In genomic region chr9:22446950-22447606, GRCh38 we compare ENCODE assay signal across 8 cellular contexts. TPM values are rescaled to one million over a fixed set of nuclear protein-coding genes. Genes with fewer than 3 reads are reported as not detected.
DNase-seq lines count a peak whose midpoint lies in the region; ATAC-seq and TF ChIP-seq lines count a peak whose summit lies in the region.

No MANE protein-coding gene starts in this region.

- H3K36me3 ChIP-seq in BJ (ENCODE audit: control insufficient read depth, insufficient read depth, low read length) = no peaks in the 10 kb centered on the region

- CTCF ChIA-PET in BJ (lab: Yijun Ruan, JAX) = no interaction called here

- H3K4me3 ChIP-seq in BJ (ENCODE audit: low read depth, low read length) (peak overlapping the region; percentile 46), coronary artery (peak overlapping the region; percentile 87)

- peak; percentile 80 for ATAC-seq in GM19438 (IDR thresholded peaks at IDR 0.05; ENCODE audit: low read depth, unreplicated experiment)
- peak; percentile 89 for ATAC-seq in SK-N-SH treated with all-trans-retinoic acid at 6 μM for 48 hours
- ATAC-seq in GM18870 (IDR thresholded peaks at IDR 0.05; ENCODE audit: unreplicated experiment) = no peak

- 0 out of 2 replicates have a peak, but pooled peaks have one; percentile 6 for TF ChIP-seq CTCF in BJ (IDR thresholded peaks at IDR 0.05; ENCODE audit: insufficient read depth, low read depth, low read length)
- TF ChIP-seq CTCF in coronary artery (IDR thresholded peaks at IDR 0.05) = no peak

- peaks cover 6% of the 10 kb centered on the region for H3K27me3 ChIP-seq in BJ (ENCODE audit: control insufficient read depth, insufficient read depth, low read length)

- H3K27ac ChIP-seq in coronary artery = peak overlapping the region; percentile 82 to 86

- DNase-seq in BJ (ENCODE audit: low read depth) (no peak), HuH-7.5 (ENCODE audit: low spot score) (peak; percentile 43), coronary artery (ENCODE audit: low spot score) (peak; percentile 80), left kidney (ENCODE audit: low read depth, low spot score) (peak; percentile 94)
- DNase-seq in stimulated activated CD4-positive, alpha-beta T cell treated with anti-CD3 and anti-CD28 coated beads, Interleukin-1b, Interleukin-23, amount 100 ng/mL, for 48 hours = peak; percentile 38

- POLR2A ChIA-PET in BJ (lab: Charles Lee) = no interaction called here

TF ChIP-seq in SK-N-SH treated with all-trans-retinoic acid at 6 μM for 48 hours, 23 proteins besides CTCF, POLR2A, EP300 and RAD21:
- no peak for TF ChIP-seq TOX (CRISPR knock-in tag; IDR thresholded peaks at IDR 0.05; ENCODE audit: borderline replicate concordance)
- no peak for TF ChIP-seq GLIS3 (CRISPR knock-in tag; IDR thresholded peaks at IDR 0.05)
- no peak for TF ChIP-seq ZFP3 (CRISPR knock-in tag; IDR thresholded peaks at IDR 0.05)
- TF ChIP-seq ZNF8 (CRISPR knock-in tag; IDR thresholded peaks at IDR 0.05) = no peak
- TF ChIP-seq PATZ1 (CRISPR knock-in tag; IDR thresholded peaks at IDR 0.05; ENCODE audit: borderline replicate concordance) = no peak
- no peak for TF ChIP-seq PPARA (CRISPR knock-in tag; IDR thresholded peaks at IDR 0.05; ENCODE audit: borderline replicate concordance)
- no peak for TF ChIP-seq BACH2 (CRISPR knock-in tag; IDR thresholded peaks at IDR 0.05; ENCODE audit: borderline replicate concordance)
- TF ChIP-seq ZC3H10 (CRISPR knock-in tag; IDR thresholded peaks at IDR 0.05) = no peak
- TF ChIP-seq CSDC2 (CRISPR knock-in tag; IDR thresholded peaks at IDR 0.05) = no peak
- no peak for TF ChIP-seq ZNF565 (CRISPR knock-in tag; conservative IDR thresholded peaks at IDR 0.05; ENCODE audit: low read depth)

RNA-seq across cellular contexts. Expression of gene DMRTA1, which starts 0.5 kb away (rescaled TPM):
- polyA plus RNA-seq in BJ (2011; rRNA removed) = 0.01 TPM in 1 of 2 replicates, not detected in the other
- not detected in 2 replicates for polyA minus RNA-seq in BJ (2011; rRNA and poly(A)+ RNA removed)
